In genomic region chr13:99981115-99982020, GRCh38 we compare ENCODE assay signal across 8 cellular contexts. TPM values are rescaled to one million over a fixed set of nuclear protein-coding genes. Genes with fewer than 3 reads are reported as not detected.
DNase-seq lines count a peak whose midpoint lies in the region; ATAC-seq lines count a peak whose summit lies in the region.

Gene ZIC2, plus strand, starts transcription at chr13:99981784. Its CDS starts 281 bp downstream, at chr13:99982065.

- intact Hi-C loops in left ventricle myocardium superior (cut with micrococcal nuclease), result no loop called here

- H3K9me3 Mint-ChIP-seq in activated CD4-positive, alpha-beta T cell treated with anti-CD3 and anti-CD28 coated beads, Interleukin-2, amount 10 ng/mL, durations not matched to agents 7 days and 5 days, result no peaks in the 10 kb centered on the region
- H3K9me3 Mint-ChIP-seq in activated T-helper 17 cell treated with anti-CD3 and anti-CD28 coated beads, Interleukin-2, amount 50 U/mL, for 72 hours, result peaks cover 3% of the 10 kb centered on the region

- peak within 1 kb of the TSS; percentile 43 for H3K4me3 Mint-ChIP-seq in activated CD4-positive, alpha-beta T cell treated with anti-CD3 and anti-CD28 coated beads, Interleukin-2, amount 10 ng/mL, durations not matched to agents 7 days and 5 days
- H3K4me3 Mint-ChIP-seq in activated T-helper 17 cell treated with anti-CD3 and anti-CD28 coated beads, Interleukin-2, amount 50 U/mL, for 72 hours, result peak within 1 kb of the TSS; percentile 11

- H3K27ac Mint-ChIP-seq in activated CD4-positive, alpha-beta T cell treated with anti-CD3 and anti-CD28 coated beads, Interleukin-2, amount 10 ng/mL, durations not matched to agents 7 days and 5 days, result peak within 1 kb of the TSS; percentile 62
- no peak within 1 kb of the TSS for H3K27ac Mint-ChIP-seq in activated T-helper 17 cell treated with anti-CD3 and anti-CD28 coated beads, Interleukin-2, amount 50 U/mL, for 72 hours

- CTCF ChIA-PET in activated CD4-positive, alpha-beta T cell treated with anti-CD3 and anti-CD28 coated beads, Interleukin-2, amount 10 ng/mL, durations not matched to agents 7 days and 5 days (lab: Charles Lee), result interaction anchor here (1.5 kb wide), 1 partner anchor 10 kb away, joined by 4 read pairs; no protein-coding TSS in a partner anchor

- no peak for DNase-seq in activated CD4-positive, alpha-beta T cell treated with anti-CD3 and anti-CD28 coated beads, Interleukin-2, amount 10 ng/mL, durations not matched to agents 7 days and 5 days
- no peak for DNase-seq in activated CD4-positive, alpha-beta T cell treated with anti-CD3 and anti-CD28 coated beads for 4 hours
- DNase-seq in NCI-H2107 treated with DMSO at 0.1 percent for 48 hours (lab: John Stamatoyannopoulos, UW; ENCODE audit: unreplicated experiment) (peak; percentile 68), left ventricle myocardium superior (no peak), skeletal muscle cell (ENCODE audit: low read depth) (no peak)
- no peak for DNase-seq in stimulated activated CD4-positive, alpha-beta T cell treated with anti-CD3 and anti-CD28 coated beads, Interleukin-2, amount 100 ng/mL, for 48 hours

- H3K36me3 Mint-ChIP-seq in activated CD4-positive, alpha-beta T cell treated with anti-CD3 and anti-CD28 coated beads, Interleukin-2, amount 10 ng/mL, durations not matched to agents 7 days and 5 days (ENCODE audit: low read depth), result peaks cover 6% of the 10 kb centered on the region
- peaks cover 22% of the 10 kb centered on the region for H3K36me3 Mint-ChIP-seq in activated T-helper 17 cell treated with anti-CD3 and anti-CD28 coated beads, Interleukin-2, amount 50 U/mL, for 72 hours (ENCODE audit: low read depth)

- H3K27me3 Mint-ChIP-seq in activated CD4-positive, alpha-beta T cell treated with anti-CD3 and anti-CD28 coated beads, Interleukin-2, amount 10 ng/mL, durations not matched to agents 7 days and 5 days, result peaks cover 64% of the 10 kb centered on the region
- peaks cover 38% of the 10 kb centered on the region for H3K27me3 Mint-ChIP-seq in activated T-helper 17 cell treated with anti-CD3 and anti-CD28 coated beads, Interleukin-2, amount 50 U/mL, for 72 hours

- peak within 1 kb of the TSS; percentile 43 for H3K4me3 ChIP-seq in skeletal muscle cell (ENCODE audit: low read depth, low read length)

- POLR2A ChIA-PET in activated CD4-positive, alpha-beta T cell treated with anti-CD3 and anti-CD28 coated beads, Interleukin-2, amount 10 ng/mL, durations not matched to agents 7 days and 5 days (lab: Charles Lee), result no interaction called here

- peak; percentile 38 for ATAC-seq in activated T-helper 17 cell treated with anti-CD3 and anti-CD28 coated beads, Interleukin-2, amount 50 U/mL, for 72 hours (replicated peaks)
- ATAC-seq in left ventricle myocardium superior (peak; percentile 40), GM18907 (IDR thresholded peaks at IDR 0.05; ENCODE audit: unreplicated experiment) (no peak)

- H3K4me1 Mint-ChIP-seq in activated CD4-positive, alpha-beta T cell treated with anti-CD3 and anti-CD28 coated beads, Interleukin-2, amount 10 ng/mL, durations not matched to agents 7 days and 5 days, result peaks cover 26% of the 10 kb centered on the region
- H3K4me1 Mint-ChIP-seq in activated T-helper 17 cell treated with anti-CD3 and anti-CD28 coated beads, Interleukin-2, amount 50 U/mL, for 72 hours, result peaks cover 5% of the 10 kb centered on the region

RNA-seq across cellular contexts. Expression of gene ZIC2, which starts in this region (rescaled TPM):
- total RNA-seq in activated CD4-positive, alpha-beta T cell treated with anti-CD3 and anti-CD28 coated beads, Interleukin-2, amount 10 ng/mL, durations not matched to agents 7 days and 5 days, result not detected
- total RNA-seq in activated T-helper 17 cell treated with anti-CD3 and anti-CD28 coated beads, Interleukin-2, amount 50 U/mL, for 72 hours, result under 1 TPM in 1 of 2 donors, not detected in 1; 0.84 TPM
- total RNA-seq in left ventricle myocardium superior, result not detected

Comparison
In these comparisons a context has a peak if more than half of its experiments do, and no peak if none do; other contexts are left out.
1. Peak in ATAC-seq in activated T-helper 17 cell treated with anti-CD3 and anti-CD28 coated beads, Interleukin-2, amount 50 U/mL, for 72 hours; RNA of the gene not detected or under 1 TPM.
2. Peak in ATAC-seq in left ventricle myocardium superior; RNA of the gene not detected or under 1 TPM.